Comparison of ENCODE assay signal across 1 cellular context in the genomic region with DNA sequence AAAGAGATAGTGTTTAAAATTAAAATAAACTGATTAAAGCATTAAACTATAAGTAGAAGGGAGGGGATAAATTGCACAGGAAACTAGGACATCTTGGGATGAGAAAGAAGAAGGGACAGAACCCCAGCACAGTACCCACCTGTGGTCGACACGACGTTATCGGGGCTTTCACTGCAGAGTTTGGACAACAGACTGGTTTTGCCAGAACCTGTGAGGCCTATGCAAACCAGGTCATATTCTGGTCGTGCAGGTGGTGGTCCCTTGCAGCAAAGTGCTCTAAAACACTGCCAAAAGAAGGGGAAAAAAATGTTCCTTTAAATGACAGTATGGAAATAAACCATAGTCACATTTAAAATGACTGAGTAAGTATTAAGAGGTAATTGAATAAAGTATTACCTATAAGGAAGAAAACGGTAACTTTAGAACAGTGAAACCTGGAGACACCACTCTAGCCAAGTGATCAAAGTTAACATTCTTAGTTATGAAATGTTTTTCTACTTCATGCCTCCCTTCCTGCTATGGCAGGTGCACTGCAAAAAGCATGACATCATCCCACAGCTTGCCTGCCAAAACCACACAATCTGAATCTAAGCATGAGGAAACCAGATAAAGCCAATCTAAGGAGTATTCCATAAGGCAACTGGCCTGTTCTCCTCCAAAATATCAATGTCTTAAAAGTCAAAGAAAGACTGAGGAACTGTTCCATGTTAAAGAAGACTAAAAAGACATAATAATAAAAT.
TF ChIP-seq lines count a peak whose summit lies in the region.

No MANE protein-coding gene starts in this region.

TF ChIP-seq in GM12878, 131 proteins besides CTCF, POLR2A, EP300 and RAD21 (continued from another document):
- TF ChIP-seq, protein P1, sequence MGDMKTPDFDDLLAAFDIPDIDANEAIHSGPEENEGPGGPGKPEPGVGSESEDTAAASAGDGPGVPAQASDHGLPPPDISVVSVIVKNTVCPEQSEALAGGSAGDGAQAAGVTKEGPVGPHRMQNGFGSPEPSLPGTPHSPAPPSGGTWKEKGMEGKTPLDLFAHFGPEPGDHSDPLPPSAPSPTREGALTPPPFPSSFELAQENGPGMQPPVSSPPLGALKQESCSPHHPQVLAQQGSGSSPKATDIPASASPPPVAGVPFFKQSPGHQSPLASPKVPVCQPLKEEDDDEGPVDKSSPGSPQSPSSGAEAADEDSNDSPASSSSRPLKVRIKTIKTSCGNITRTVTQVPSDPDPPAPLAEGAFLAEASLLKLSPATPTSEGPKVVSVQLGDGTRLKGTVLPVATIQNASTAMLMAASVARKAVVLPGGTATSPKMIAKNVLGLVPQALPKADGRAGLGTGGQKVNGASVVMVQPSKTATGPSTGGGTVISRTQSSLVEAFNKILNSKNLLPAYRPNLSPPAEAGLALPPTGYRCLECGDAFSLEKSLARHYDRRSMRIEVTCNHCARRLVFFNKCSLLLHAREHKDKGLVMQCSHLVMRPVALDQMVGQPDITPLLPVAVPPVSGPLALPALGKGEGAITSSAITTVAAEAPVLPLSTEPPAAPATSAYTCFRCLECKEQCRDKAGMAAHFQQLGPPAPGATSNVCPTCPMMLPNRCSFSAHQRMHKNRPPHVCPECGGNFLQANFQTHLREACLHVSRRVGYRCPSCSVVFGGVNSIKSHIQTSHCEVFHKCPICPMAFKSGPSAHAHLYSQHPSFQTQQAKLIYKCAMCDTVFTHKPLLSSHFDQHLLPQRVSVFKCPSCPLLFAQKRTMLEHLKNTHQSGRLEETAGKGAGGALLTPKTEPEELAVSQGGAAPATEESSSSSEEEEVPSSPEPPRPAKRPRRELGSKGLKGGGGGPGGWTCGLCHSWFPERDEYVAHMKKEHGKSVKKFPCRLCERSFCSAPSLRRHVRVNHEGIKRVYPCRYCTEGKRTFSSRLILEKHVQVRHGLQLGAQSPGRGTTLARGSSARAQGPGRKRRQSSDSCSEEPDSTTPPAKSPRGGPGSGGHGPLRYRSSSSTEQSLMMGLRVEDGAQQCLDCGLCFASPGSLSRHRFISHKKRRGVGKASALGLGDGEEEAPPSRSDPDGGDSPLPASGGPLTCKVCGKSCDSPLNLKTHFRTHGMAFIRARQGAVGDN (IDR thresholded peaks at IDR 0.05): no peak
- TF ChIP-seq HDAC2 (IDR thresholded peaks at IDR 0.05) (no peak), RUNX3 (IDR thresholded peaks at IDR 0.05; ENCODE audit: low read length) (peak; percentile 79), POLR2AphosphoS5 (IDR thresholded peaks at IDR 0.05; ENCODE audit: low read length) (no peak), CHD2 (IDR thresholded peaks at IDR 0.05; ENCODE audit: borderline replicate concordance, low read depth, low read length) (no peak), ZNF24 (IDR thresholded peaks at IDR 0.05) (no peak), ASH2L (IDR thresholded peaks at IDR 0.05; ENCODE audit: borderline replicate concordance, low read depth) (no peak), DPF2 (IDR thresholded peaks at IDR 0.05) (no peak), CREM (IDR thresholded peaks at IDR 0.05; ENCODE audit: low read depth) (0 out of 2 replicates have a peak, but pooled peaks have one; percentile 26), ZNF274 (IDR thresholded peaks at IDR 0.05; ENCODE audit: insufficient read depth, insufficient read length) (no peak), ZBED1 (IDR thresholded peaks at IDR 0.05; ENCODE audit: borderline replicate concordance) (no peak), BHLHE40 (IDR thresholded peaks at IDR 0.05; ENCODE audit: borderline replicate concordance in 1 of 2, low read depth in 2 of 2, low read length in 1 of 2) (peak in 1 of 2 experiments; percentile 27; a peak in 1 of 4 replicates), KAT2A (conservative IDR thresholded peaks at IDR 0.05; ENCODE audit: control insufficient read depth, low read depth, low read length) (no peak), ZNF622 (IDR thresholded peaks at IDR 0.05) (no peak), KDM1A (IDR thresholded peaks at IDR 0.05; ENCODE audit: borderline replicate concordance) (no peak)
- TF ChIP-seq, protein P2, sequence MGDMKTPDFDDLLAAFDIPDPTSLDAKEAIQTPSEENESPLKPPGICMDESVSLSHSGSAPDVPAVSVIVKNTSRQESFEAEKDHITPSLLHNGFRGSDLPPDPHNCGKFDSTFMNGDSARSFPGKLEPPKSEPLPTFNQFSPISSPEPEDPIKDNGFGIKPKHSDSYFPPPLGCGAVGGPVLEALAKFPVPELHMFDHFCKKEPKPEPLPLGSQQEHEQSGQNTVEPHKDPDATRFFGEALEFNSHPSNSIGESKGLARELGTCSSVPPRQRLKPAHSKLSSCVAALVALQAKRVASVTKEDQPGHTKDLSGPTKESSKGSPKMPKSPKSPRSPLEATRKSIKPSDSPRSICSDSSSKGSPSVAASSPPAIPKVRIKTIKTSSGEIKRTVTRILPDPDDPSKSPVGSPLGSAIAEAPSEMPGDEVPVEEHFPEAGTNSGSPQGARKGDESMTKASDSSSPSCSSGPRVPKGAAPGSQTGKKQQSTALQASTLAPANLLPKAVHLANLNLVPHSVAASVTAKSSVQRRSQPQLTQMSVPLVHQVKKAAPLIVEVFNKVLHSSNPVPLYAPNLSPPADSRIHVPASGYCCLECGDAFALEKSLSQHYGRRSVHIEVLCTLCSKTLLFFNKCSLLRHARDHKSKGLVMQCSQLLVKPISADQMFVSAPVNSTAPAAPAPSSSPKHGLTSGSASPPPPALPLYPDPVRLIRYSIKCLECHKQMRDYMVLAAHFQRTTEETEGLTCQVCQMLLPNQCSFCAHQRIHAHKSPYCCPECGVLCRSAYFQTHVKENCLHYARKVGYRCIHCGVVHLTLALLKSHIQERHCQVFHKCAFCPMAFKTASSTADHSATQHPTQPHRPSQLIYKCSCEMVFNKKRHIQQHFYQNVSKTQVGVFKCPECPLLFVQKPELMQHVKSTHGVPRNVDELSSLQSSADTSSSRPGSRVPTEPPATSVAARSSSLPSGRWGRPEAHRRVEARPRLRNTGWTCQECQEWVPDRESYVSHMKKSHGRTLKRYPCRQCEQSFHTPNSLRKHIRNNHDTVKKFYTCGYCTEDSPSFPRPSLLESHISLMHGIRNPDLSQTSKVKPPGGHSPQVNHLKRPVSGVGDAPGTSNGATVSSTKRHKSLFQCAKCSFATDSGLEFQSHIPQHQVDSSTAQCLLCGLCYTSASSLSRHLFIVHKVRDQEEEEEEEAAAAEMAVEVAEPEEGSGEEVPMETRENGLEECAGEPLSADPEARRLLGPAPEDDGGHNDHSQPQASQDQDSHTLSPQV (IDR thresholded peaks at IDR 0.05): no peak
- TF ChIP-seq, protein P3, sequence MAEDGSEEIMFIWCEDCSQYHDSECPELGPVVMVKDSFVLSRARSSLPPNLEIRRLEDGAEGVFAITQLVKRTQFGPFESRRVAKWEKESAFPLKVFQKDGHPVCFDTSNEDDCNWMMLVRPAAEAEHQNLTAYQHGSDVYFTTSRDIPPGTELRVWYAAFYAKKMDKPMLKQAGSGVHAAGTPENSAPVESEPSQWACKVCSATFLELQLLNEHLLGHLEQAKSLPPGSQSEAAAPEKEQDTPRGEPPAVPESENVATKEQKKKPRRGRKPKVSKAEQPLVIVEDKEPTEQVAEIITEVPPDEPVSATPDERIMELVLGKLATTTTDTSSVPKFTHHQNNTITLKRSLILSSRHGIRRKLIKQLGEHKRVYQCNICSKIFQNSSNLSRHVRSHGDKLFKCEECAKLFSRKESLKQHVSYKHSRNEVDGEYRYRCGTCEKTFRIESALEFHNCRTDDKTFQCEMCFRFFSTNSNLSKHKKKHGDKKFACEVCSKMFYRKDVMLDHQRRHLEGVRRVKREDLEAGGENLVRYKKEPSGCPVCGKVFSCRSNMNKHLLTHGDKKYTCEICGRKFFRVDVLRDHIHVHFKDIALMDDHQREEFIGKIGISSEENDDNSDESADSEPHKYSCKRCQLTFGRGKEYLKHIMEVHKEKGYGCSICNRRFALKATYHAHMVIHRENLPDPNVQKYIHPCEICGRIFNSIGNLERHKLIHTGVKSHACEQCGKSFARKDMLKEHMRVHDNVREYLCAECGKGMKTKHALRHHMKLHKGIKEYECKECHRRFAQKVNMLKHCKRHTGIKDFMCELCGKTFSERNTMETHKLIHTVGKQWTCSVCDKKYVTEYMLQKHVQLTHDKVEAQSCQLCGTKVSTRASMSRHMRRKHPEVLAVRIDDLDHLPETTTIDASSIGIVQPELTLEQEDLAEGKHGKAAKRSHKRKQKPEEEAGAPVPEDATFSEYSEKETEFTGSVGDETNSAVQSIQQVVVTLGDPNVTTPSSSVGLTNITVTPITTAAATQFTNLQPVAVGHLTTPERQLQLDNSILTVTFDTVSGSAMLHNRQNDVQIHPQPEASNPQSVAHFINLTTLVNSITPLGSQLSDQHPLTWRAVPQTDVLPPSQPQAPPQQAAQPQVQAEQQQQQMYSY (CRISPR knock-in tag; IDR thresholded peaks at IDR 0.05): no peak
- TF ChIP-seq, protein P4, sequence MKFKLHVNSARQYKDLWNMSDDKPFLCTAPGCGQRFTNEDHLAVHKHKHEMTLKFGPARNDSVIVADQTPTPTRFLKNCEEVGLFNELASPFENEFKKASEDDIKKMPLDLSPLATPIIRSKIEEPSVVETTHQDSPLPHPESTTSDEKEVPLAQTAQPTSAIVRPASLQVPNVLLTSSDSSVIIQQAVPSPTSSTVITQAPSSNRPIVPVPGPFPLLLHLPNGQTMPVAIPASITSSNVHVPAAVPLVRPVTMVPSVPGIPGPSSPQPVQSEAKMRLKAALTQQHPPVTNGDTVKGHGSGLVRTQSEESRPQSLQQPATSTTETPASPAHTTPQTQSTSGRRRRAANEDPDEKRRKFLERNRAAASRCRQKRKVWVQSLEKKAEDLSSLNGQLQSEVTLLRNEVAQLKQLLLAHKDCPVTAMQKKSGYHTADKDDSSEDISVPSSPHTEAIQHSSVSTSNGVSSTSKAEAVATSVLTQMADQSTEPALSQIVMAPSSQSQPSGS (IDR thresholded peaks at IDR 0.05; ENCODE audit: low read length): peak; percentile 83
- TF ChIP-seq, protein P5, sequence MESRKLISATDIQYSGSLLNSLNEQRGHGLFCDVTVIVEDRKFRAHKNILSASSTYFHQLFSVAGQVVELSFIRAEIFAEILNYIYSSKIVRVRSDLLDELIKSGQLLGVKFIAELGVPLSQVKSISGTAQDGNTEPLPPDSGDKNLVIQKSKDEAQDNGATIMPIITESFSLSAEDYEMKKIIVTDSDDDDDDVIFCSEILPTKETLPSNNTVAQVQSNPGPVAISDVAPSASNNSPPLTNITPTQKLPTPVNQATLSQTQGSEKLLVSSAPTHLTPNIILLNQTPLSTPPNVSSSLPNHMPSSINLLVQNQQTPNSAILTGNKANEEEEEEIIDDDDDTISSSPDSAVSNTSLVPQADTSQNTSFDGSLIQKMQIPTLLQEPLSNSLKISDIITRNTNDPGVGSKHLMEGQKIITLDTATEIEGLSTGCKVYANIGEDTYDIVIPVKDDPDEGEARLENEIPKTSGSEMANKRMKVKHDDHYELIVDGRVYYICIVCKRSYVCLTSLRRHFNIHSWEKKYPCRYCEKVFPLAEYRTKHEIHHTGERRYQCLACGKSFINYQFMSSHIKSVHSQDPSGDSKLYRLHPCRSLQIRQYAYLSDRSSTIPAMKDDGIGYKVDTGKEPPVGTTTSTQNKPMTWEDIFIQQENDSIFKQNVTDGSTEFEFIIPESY (IDR thresholded peaks at IDR 0.05): no peak
